ENCODE assay signal across 15 cellular contexts in genomic region chr2:176134045-176134444, GRCh38. TPM values are rescaled to one million over a fixed set of nuclear protein-coding genes. Genes with fewer than 3 reads are reported as not detected.
"Had no signal": no experiment of that assay in that cellular context is flagged by ENCODE, and none has a peak within 500 bp of the region (broad histone marks: within the 10 kb centered on the region; RNA-seq: fewer than 3 reads in every experiment).

No MANE protein-coding gene starts in this region.

- ATAC-seq: activated T-helper 17 cell treated with anti-CD3 and anti-CD28 coated beads, Interleukin-2, amount 50 U/mL, for 72 hours; left lobe of liver; stimulated activated effector memory CD8-positive, alpha-beta T cell treated with anti-CD3 and anti-CD28 coated beads, Interleukin-12 subunit alpha, Interleukin-12 subunit beta, amount 100 ng/mL, for 72 hours had no signal

- H3K9me3 ChIP-seq: ovary, tibial artery had no signal

- H3K36me3 ChIP-seq: ovary, tibial artery had no signal

- H3K4me3 ChIP-seq: ovary, tibial artery had no signal

- H3K27me3 ChIP-seq: ovary had no signal

- DNase-seq: activated CD4-positive, alpha-beta T cell treated with anti-CD3 and anti-CD28 coated beads, Interleukin-2, amount 10 ng/mL, durations not matched to agents 7 days and 5 days; activated CD4-positive, CD25-positive, alpha-beta regulatory T cell; activated naive CD4-positive, alpha-beta T cell treated with Interleukin-2 at 50 U/mL for 16 hours; effector memory CD4-positive, alpha-beta T cell; foreskin melanocyte; head of caudate nucleus; midbrain; T-helper 2 cell; tibial artery had no signal

- H3K27ac ChIP-seq: tibial artery had no signal

RNA-seq across cellular contexts. Expression of gene HOXD8, which starts 4.5 kb away (rescaled TPM):
- total RNA-seq: activated CD4-positive, alpha-beta T cell treated with anti-CD3 and anti-CD28 coated beads, Interleukin-2, amount 10 ng/mL, durations not matched to agents 7 days and 5 days; activated T-helper 17 cell treated with anti-CD3 and anti-CD28 coated beads, Interleukin-2, amount 50 U/mL, for 72 hours; fibroblast of lung; left lobe of liver had no signal
- polyA plus RNA-seq: fibroblast of lung had no signal

RNA-seq across cellular contexts. Expression of gene HOXD9, which starts 11.5 kb away (rescaled TPM):
- total RNA-seq: activated CD4-positive, alpha-beta T cell treated with anti-CD3 and anti-CD28 coated beads, Interleukin-2, amount 10 ng/mL, durations not matched to agents 7 days and 5 days; activated T-helper 17 cell treated with anti-CD3 and anti-CD28 coated beads, Interleukin-2, amount 50 U/mL, for 72 hours; fibroblast of lung; left lobe of liver had no signal
- polyA plus RNA-seq: fibroblast of lung had no signal

RNA-seq across cellular contexts. Expression of gene HOXD4, which starts 17.3 kb away (rescaled TPM):
- total RNA-seq: activated CD4-positive, alpha-beta T cell treated with anti-CD3 and anti-CD28 coated beads, Interleukin-2, amount 10 ng/mL, durations not matched to agents 7 days and 5 days; activated T-helper 17 cell treated with anti-CD3 and anti-CD28 coated beads, Interleukin-2, amount 50 U/mL, for 72 hours; fibroblast of lung; left lobe of liver had no signal
- polyA plus RNA-seq: fibroblast of lung had no signal

RNA-seq across cellular contexts. Expression of gene HOXD10, which starts 17.5 kb away (rescaled TPM):
- total RNA-seq: activated CD4-positive, alpha-beta T cell treated with anti-CD3 and anti-CD28 coated beads, Interleukin-2, amount 10 ng/mL, durations not matched to agents 7 days and 5 days; activated T-helper 17 cell treated with anti-CD3 and anti-CD28 coated beads, Interleukin-2, amount 50 U/mL, for 72 hours; fibroblast of lung; left lobe of liver had no signal
- polyA plus RNA-seq: aorta, fibroblast of lung had no signal

RNA-seq across cellular contexts. Expression of gene HOXD3, which starts 23.1 kb away (rescaled TPM):
- total RNA-seq: activated CD4-positive, alpha-beta T cell treated with anti-CD3 and anti-CD28 coated beads, Interleukin-2, amount 10 ng/mL, durations not matched to agents 7 days and 5 days; activated T-helper 17 cell treated with anti-CD3 and anti-CD28 coated beads, Interleukin-2, amount 50 U/mL, for 72 hours; fibroblast of lung; left lobe of liver had no signal
- polyA plus RNA-seq: fibroblast of lung had no signal
